ENCODE assay signal across 19 cellular contexts in genomic region chr20:33680681-33681080, GRCh38. TPM values are rescaled to one million over a fixed set of nuclear protein-coding genes. Genes with fewer than 3 reads are reported as not detected.
DNase-seq lines count a peak whose midpoint lies in the region; ATAC-seq, FAIRE-seq and TF ChIP-seq lines count a peak whose summit lies in the region.
"Had no signal": no experiment of that assay in that cellular context is flagged by ENCODE, and none has a peak within 500 bp of the region (broad histone marks: within the 10 kb centered on the region; RNA-seq: fewer than 3 reads in every experiment).

No MANE protein-coding gene starts in this region.

- TF ChIP-seq POLR2A in H54 (IDR thresholded peaks at IDR 0.05; ENCODE audit: low read depth, low read length): no peak

- no peaks in the 10 kb centered on the region for H3K27me3 Mint-ChIP-seq in activated CD8-positive, alpha-beta memory T cell treated with anti-CD3 and anti-CD28 coated beads, Interleukin-2, amount 10 ng/mL, durations not matched to agents 7 days and 5 days
- H3K27me3 Mint-ChIP-seq in activated naive CD8-positive, alpha-beta T cell treated with anti-CD3 and anti-CD28 coated beads, Interleukin-2, amount 10 ng/mL, durations not matched to agents 7 days and 5 days: no peaks in the 10 kb centered on the region
- H3K27me3 Mint-ChIP-seq: memory B cell had no signal

- POLR2A ChIA-PET in activated naive CD8-positive, alpha-beta T cell treated with anti-CD3 and anti-CD28 coated beads, Interleukin-2, amount 10 ng/mL, durations not matched to agents 7 days and 5 days (lab: Charles Lee): interaction anchor here (1.4 to 6.3 kb wide), 7 partner anchors 9 to 130 kb away, joined by 4 to 116 read pairs (median 8); partner anchors contain the start of genes ACTL10, PXMP4 and ZNF341

- TF ChIP-seq CTCF in KMS-11 (conservative IDR thresholded peaks at IDR 0.05; ENCODE audit: low read depth, low read length) (no peak), osteoblast (IDR thresholded peaks at IDR 0.05; ENCODE audit: extremely low read depth, low read depth, low read length) (no peak)

- no peak overlapping the region for H2AFZ ChIP-seq in KMS-11 (ENCODE audit: low read depth)
- no peak overlapping the region for H2AFZ ChIP-seq in osteoblast (ENCODE audit: low read length)

- H3K36me3 Mint-ChIP-seq in activated CD8-positive, alpha-beta memory T cell treated with anti-CD3 and anti-CD28 coated beads, Interleukin-2, amount 10 ng/mL, durations not matched to agents 7 days and 5 days: peaks cover 45% of the 10 kb centered on the region
- H3K36me3 Mint-ChIP-seq in activated naive CD8-positive, alpha-beta T cell treated with anti-CD3 and anti-CD28 coated beads, Interleukin-2, amount 10 ng/mL, durations not matched to agents 7 days and 5 days: peaks cover 23% of the 10 kb centered on the region
- H3K36me3 Mint-ChIP-seq: memory B cell had no signal

- H3K27me3 ChIP-seq in KMS-11 (ENCODE audit: insufficient read depth, low read depth) (no peaks in the 10 kb centered on the region), osteoblast (ENCODE audit: insufficient read depth, low read length) (no peaks in the 10 kb centered on the region)

- CTCF ChIA-PET in activated CD8-positive, alpha-beta memory T cell treated with anti-CD3 and anti-CD28 coated beads, Interleukin-2, amount 10 ng/mL, durations not matched to agents 7 days and 5 days (lab: Charles Lee): interaction anchor here (0.8 to 9.2 kb wide), 5 partner anchors 12 to 52 kb away, joined by 3 to 106 read pairs (median 4); partner anchors contain the start of genes ACTL10 and PXMP4

- no peak for DNase-seq in activated CD8-positive, alpha-beta memory T cell treated with anti-CD3 and anti-CD28 coated beads, Interleukin-2, amount 10 ng/mL, durations not matched to agents 7 days and 5 days
- no peak for DNase-seq in activated CD8-positive, alpha-beta memory T cell treated with anti-CD3 and anti-CD28 coated beads, Interleukin-2, amount 50 U/mL, for 4 hours
- DNase-seq in activated naive CD8-positive, alpha-beta T cell treated with anti-CD3 and anti-CD28 coated beads, Interleukin-2, amount 10 ng/mL, durations not matched to agents 7 days and 5 days: no peak
- DNase-seq in osteoblast (ENCODE audit: insufficient read length, low spot score, missing footprints) (peak; percentile 97), SIG-M5 (lab: John Stamatoyannopoulos, UW) (no peak), H54 (ENCODE audit: insufficient read length, low spot score) (no peak)
- no peak for DNase-seq in NK-92 treated with Interleukin-12 subunit alpha and Interleukin-12 subunit beta, amount 100 ng/mL, for 24 hours (lab: John Stamatoyannopoulos, UW)
- DNase-seq: activated CD4-positive, alpha-beta T cell treated with anti-CD3 and anti-CD28 coated beads, Interleukin-2, amount 50 U/mL, for 1 hour; activated gamma-delta T cell; cerebellar nuclear complex; head of caudate nucleus; NCI-H187; NCI-H748 treated with DMSO at 0.1 percent for 48 hours had no signal

- H3K4me2 ChIP-seq in KMS-11 (peak overlapping the region; percentile 23; the same call in 1 of the 2 replicates), osteoblast (ENCODE audit: insufficient read depth, low read length) (peak overlapping the region; percentile 13)

- H3K4me1 Mint-ChIP-seq in activated CD8-positive, alpha-beta memory T cell treated with anti-CD3 and anti-CD28 coated beads, Interleukin-2, amount 10 ng/mL, durations not matched to agents 7 days and 5 days: peaks cover 77% of the 10 kb centered on the region
- peaks cover 59% of the 10 kb centered on the region for H3K4me1 Mint-ChIP-seq in activated naive CD8-positive, alpha-beta T cell treated with anti-CD3 and anti-CD28 coated beads, Interleukin-2, amount 10 ng/mL, durations not matched to agents 7 days and 5 days

- peak overlapping the region; percentile 18; the same call in 1 of the 2 replicates for H3K27ac ChIP-seq in KMS-11
- no peak overlapping the region for H3K27ac ChIP-seq in osteoblast (ENCODE audit: low read depth, low read length)

- H3K9ac ChIP-seq in KMS-11: no peak overlapping the region

- H4K20me1 ChIP-seq in KMS-11 (ENCODE audit: insufficient read depth) (peaks cover 19% of the 10 kb centered on the region), osteoblast (ENCODE audit: insufficient read depth, low read length) (peaks cover 11% of the 10 kb centered on the region)

- H3K9me3 ChIP-seq in osteoblast (ENCODE audit: low read depth, low read length): no peaks in the 10 kb centered on the region

- peaks cover 56% of the 10 kb centered on the region for H3K79me2 ChIP-seq in KMS-11 (ENCODE audit: insufficient read depth, low read depth)
- H3K79me2 ChIP-seq in osteoblast (ENCODE audit: insufficient read depth, low read length): peaks cover 14% of the 10 kb centered on the region

- peaks cover 67% of the 10 kb centered on the region for H3K4me1 ChIP-seq in KMS-11 (ENCODE audit: low read depth, poor library complexity, severe bottlenecking)
- H3K4me1 ChIP-seq in osteoblast (ENCODE audit: insufficient read depth, low read length): peaks cover 25% of the 10 kb centered on the region

- H3K36me3 ChIP-seq in KMS-11 (ENCODE audit: insufficient read depth): peaks cover 11% of the 10 kb centered on the region
- peaks cover 7% of the 10 kb centered on the region for H3K36me3 ChIP-seq in osteoblast (ENCODE audit: insufficient read depth, low read length)

- no peak for ATAC-seq in activated CD8-positive, alpha-beta memory T cell treated with anti-CD3 and anti-CD28 coated beads, Interleukin-2, amount 10 ng/mL, durations not matched to agents 7 days and 5 days
- ATAC-seq in activated naive CD8-positive, alpha-beta T cell treated with anti-CD3 and anti-CD28 coated beads, Interleukin-2, amount 10 ng/mL, durations not matched to agents 7 days and 5 days (ENCODE audit: low read depth): no peak

- H3K4me3 Mint-ChIP-seq in activated CD8-positive, alpha-beta memory T cell treated with anti-CD3 and anti-CD28 coated beads, Interleukin-2, amount 10 ng/mL, durations not matched to agents 7 days and 5 days: no peak overlapping the region
- peak overlapping the region; percentile 49 for H3K4me3 Mint-ChIP-seq in activated naive CD8-positive, alpha-beta T cell treated with anti-CD3 and anti-CD28 coated beads, Interleukin-2, amount 10 ng/mL, durations not matched to agents 7 days and 5 days
- H3K4me3 Mint-ChIP-seq: memory B cell had no signal

- H3K4me3 ChIP-seq in KMS-11 (IDR thresholded peaks at IDR 0.05; ENCODE audit: insufficient read depth, low read depth, low read length): no peak overlapping the region
- no peak overlapping the region for H3K4me3 ChIP-seq in osteoblast (ENCODE audit: insufficient read depth, low read length)

- no peaks in the 10 kb centered on the region for H3K9me3 Mint-ChIP-seq in activated CD8-positive, alpha-beta memory T cell treated with anti-CD3 and anti-CD28 coated beads, Interleukin-2, amount 10 ng/mL, durations not matched to agents 7 days and 5 days (ENCODE audit: low read depth)
- H3K9me3 Mint-ChIP-seq in activated naive CD8-positive, alpha-beta T cell treated with anti-CD3 and anti-CD28 coated beads, Interleukin-2, amount 10 ng/mL, durations not matched to agents 7 days and 5 days: no peaks in the 10 kb centered on the region
- H3K9me3 Mint-ChIP-seq: memory B cell had no signal

- no peak for FAIRE-seq in H54 (lab: Jason Lieb, UNC)
- FAIRE-seq: D721Med, endothelial cell of umbilical vein, islet of Langerhans had no signal

- H3K27ac Mint-ChIP-seq in activated CD8-positive, alpha-beta memory T cell treated with anti-CD3 and anti-CD28 coated beads, Interleukin-2, amount 10 ng/mL, durations not matched to agents 7 days and 5 days: peak overlapping the region; percentile 79
- peak overlapping the region; percentile 81 for H3K27ac Mint-ChIP-seq in activated naive CD8-positive, alpha-beta T cell treated with anti-CD3 and anti-CD28 coated beads, Interleukin-2, amount 10 ng/mL, durations not matched to agents 7 days and 5 days
- H3K27ac Mint-ChIP-seq: memory B cell had no signal

RNA-seq across cellular contexts. Expression of gene E2F1, which starts 5.5 kb away (rescaled TPM):
- 100 to 1,000 TPM in 1 of 2 experiments, 10 to 100 TPM in 1; 87.7 to 100 TPM for total RNA-seq in activated CD8-positive, alpha-beta memory T cell treated with anti-CD3 and anti-CD28 coated beads, Interleukin-2, amount 10 ng/mL, durations not matched to agents 7 days and 5 days
- total RNA-seq in activated naive CD8-positive, alpha-beta T cell treated with anti-CD3 and anti-CD28 coated beads, Interleukin-2, amount 10 ng/mL, durations not matched to agents 7 days and 5 days: 10 to 100 TPM; 62.5 to 68.4 TPM
- 1.4 and 2.4 TPM in 2 replicates for total RNA-seq in osteoblast

RNA-seq across cellular contexts. Expression of gene NECAB3, which starts 6.5 kb away (rescaled TPM):
- 10 to 100 TPM; 28.3 to 34.0 TPM for total RNA-seq in activated CD8-positive, alpha-beta memory T cell treated with anti-CD3 and anti-CD28 coated beads, Interleukin-2, amount 10 ng/mL, durations not matched to agents 7 days and 5 days
- total RNA-seq in activated naive CD8-positive, alpha-beta T cell treated with anti-CD3 and anti-CD28 coated beads, Interleukin-2, amount 10 ng/mL, durations not matched to agents 7 days and 5 days: 10 to 100 TPM; 36.3 to 37.7 TPM
- total RNA-seq in osteoblast: 14.7 and 27.1 TPM in 2 replicates

RNA-seq across cellular contexts. Expression of gene ACTL10, which starts 13.9 kb away (rescaled TPM):
- total RNA-seq in activated CD8-positive, alpha-beta memory T cell treated with anti-CD3 and anti-CD28 coated beads, Interleukin-2, amount 10 ng/mL, durations not matched to agents 7 days and 5 days: 1 to 10 TPM; 3.7 to 3.9 TPM
- total RNA-seq in activated naive CD8-positive, alpha-beta T cell treated with anti-CD3 and anti-CD28 coated beads, Interleukin-2, amount 10 ng/mL, durations not matched to agents 7 days and 5 days: 1 to 10 TPM; 4.4 to 4.9 TPM
- total RNA-seq in osteoblast: 1.8 and 2.2 TPM in 2 replicates
- total RNA-seq: RPMI7951 had no signal

RNA-seq across cellular contexts. Expression of gene C20orf144, which starts 18.6 kb away (rescaled TPM):
- total RNA-seq in activated CD8-positive, alpha-beta memory T cell treated with anti-CD3 and anti-CD28 coated beads, Interleukin-2, amount 10 ng/mL, durations not matched to agents 7 days and 5 days: under 1 TPM; 0.30 to 0.53 TPM
- under 1 TPM; 0.39 to 0.43 TPM for total RNA-seq in activated naive CD8-positive, alpha-beta T cell treated with anti-CD3 and anti-CD28 coated beads, Interleukin-2, amount 10 ng/mL, durations not matched to agents 7 days and 5 days
- under 0.01 TPM in 2 replicates for total RNA-seq in osteoblast
- total RNA-seq: endothelial cell of umbilical vein had no signal

RNA-seq across cellular contexts. Expression of gene PXMP4, which starts 39.4 kb away (rescaled TPM):
- 10 to 100 TPM; 11.9 to 15.6 TPM for total RNA-seq in activated CD8-positive, alpha-beta memory T cell treated with anti-CD3 and anti-CD28 coated beads, Interleukin-2, amount 10 ng/mL, durations not matched to agents 7 days and 5 days
- 10 to 100 TPM; 13.4 to 19.2 TPM for total RNA-seq in activated naive CD8-positive, alpha-beta T cell treated with anti-CD3 and anti-CD28 coated beads, Interleukin-2, amount 10 ng/mL, durations not matched to agents 7 days and 5 days
- total RNA-seq in osteoblast: 5.1 and 6.5 TPM in 2 replicates

Comparison
In these comparisons a context has a peak if more than half of its experiments do, and no peak if none do; other contexts are left out.
1. RNA of gene E2F1, which starts 5.5 kb away (total RNA-seq): 87.7 to 100 TPM in activated CD8-positive, alpha-beta memory T cell treated with anti-CD3 and anti-CD28 coated beads, Interleukin-2, amount 10 ng/mL, durations not matched to agents 7 days and 5 days and 62.5 to 68.4 TPM in activated naive CD8-positive, alpha-beta T cell treated with anti-CD3 and anti-CD28 coated beads, Interleukin-2, amount 10 ng/mL, durations not matched to agents 7 days and 5 days; 1.4 to 2.4 TPM in osteoblast; every median in the first group is over 10 times any median in the second.